10 cellular contexts compared by ENCODE assay signal in genomic region chr1:22450421-22451021, GRCh38. TPM values are rescaled to one million over a fixed set of nuclear protein-coding genes. Genes with fewer than 3 reads are reported as not detected.
DNase-seq lines count a peak whose midpoint lies in the region; ATAC-seq, FAIRE-seq and TF ChIP-seq lines count a peak whose summit lies in the region.
"Had no signal": no experiment of that assay in that cellular context is flagged by ENCODE, and none has a peak within 500 bp of the region (broad histone marks: within the 10 kb centered on the region; RNA-seq: fewer than 3 reads in every experiment).

No MANE protein-coding gene starts in this region.

- peaks cover 6% of the 10 kb centered on the region for H3K36me3 Mint-ChIP-seq in activated naive CD4-positive, alpha-beta T cell treated with anti-CD3 and anti-CD28 coated beads, Interleukin-2, amount 10 ng/mL, durations not matched to agents 7 days and 5 days
- H3K36me3 Mint-ChIP-seq in endodermal cell (ENCODE audit: low read depth): no peaks in the 10 kb centered on the region
- H3K36me3 Mint-ChIP-seq in stimulated activated naive B cell treated with anti-CD40 and anti-IgM and Interleukin-4, amounts not matched to agents 10 μg/mL and 1 μg/mL and 100 μg/mL, for 72 hours: peaks cover 4 to 10% of the 10 kb centered on the region in 2 donors

- WGBS in endodermal cell (ENCODE audit: insufficient coverage in 1 of 2, insufficient read length in 1 of 2), 2 experiments: 86 to 91% methylated on average over 10 to 11 of the region's 11 CpGs

- H3K79me2 ChIP-seq in OCI-LY1 (ENCODE audit: insufficient read depth, low read length): 0 out of 2 replicates have a peak, but pooled peaks cover 8% of the 10 kb centered on the region

- H3K9ac ChIP-seq in OCI-LY1 (ENCODE audit: low read length) (no peak overlapping the region), endodermal cell (ENCODE audit: extremely low read depth, low read length, poor library complexity, severe bottlenecking) (no peak overlapping the region)

- peak overlapping the region; percentile 80; the same call in 1 of the 2 replicates for H2AFZ ChIP-seq in OCI-LY1 (ENCODE audit: low read length)

- H3K9me3 ChIP-seq in OCI-LY1 (ENCODE audit: low read length) (no peaks in the 10 kb centered on the region), endodermal cell (ENCODE audit: control insufficient read depth, low read length) (peaks cover 4% of the 10 kb centered on the region)
- H3K9me3 ChIP-seq: BE2C had no signal

- no peak for TF ChIP-seq CTCF in OCI-LY1 (IDR thresholded peaks at IDR 0.05; ENCODE audit: low read length)
- TF ChIP-seq CTCF in endodermal cell (conservative IDR thresholded peaks at IDR 0.05): no peak

- peaks cover 18% of the 10 kb centered on the region for H3K27me3 Mint-ChIP-seq in activated naive CD4-positive, alpha-beta T cell treated with anti-CD3 and anti-CD28 coated beads, Interleukin-2, amount 10 ng/mL, durations not matched to agents 7 days and 5 days
- no peaks in the 10 kb centered on the region for H3K27me3 Mint-ChIP-seq in endodermal cell (ENCODE audit: insufficient read depth)
- H3K27me3 Mint-ChIP-seq in stimulated activated naive B cell treated with anti-CD40 and anti-IgM and Interleukin-4, amounts not matched to agents 10 μg/mL and 1 μg/mL and 100 μg/mL, for 72 hours: peaks cover 11 to 13% of the 10 kb centered on the region in 2 donors

- H3K9me3 Mint-ChIP-seq in activated naive CD4-positive, alpha-beta T cell treated with anti-CD3 and anti-CD28 coated beads, Interleukin-2, amount 10 ng/mL, durations not matched to agents 7 days and 5 days: no peaks in the 10 kb centered on the region
- H3K9me3 Mint-ChIP-seq in endodermal cell: no peaks in the 10 kb centered on the region
- peaks cover 0 to 4% of the 10 kb centered on the region in 2 donors for H3K9me3 Mint-ChIP-seq in stimulated activated naive B cell treated with anti-CD40 and anti-IgM and Interleukin-4, amounts not matched to agents 10 μg/mL and 1 μg/mL and 100 μg/mL, for 72 hours

- TF ChIP-seq POLR2A in GM12891 (IDR thresholded peaks at IDR 0.05; ENCODE audit: low read depth, low read length): no peak

- H3K27ac Mint-ChIP-seq in activated naive CD4-positive, alpha-beta T cell treated with anti-CD3 and anti-CD28 coated beads, Interleukin-2, amount 10 ng/mL, durations not matched to agents 7 days and 5 days: peak overlapping the region; percentile 72
- peak overlapping the region; percentile 86 for H3K27ac Mint-ChIP-seq in endodermal cell
- H3K27ac Mint-ChIP-seq in stimulated activated naive B cell treated with anti-CD40 and anti-IgM and Interleukin-4, amounts not matched to agents 10 μg/mL and 1 μg/mL and 100 μg/mL, for 72 hours: peak overlapping the region; percentile 94

- peaks cover 24% of the 10 kb centered on the region for H3K4me1 Mint-ChIP-seq in activated naive CD4-positive, alpha-beta T cell treated with anti-CD3 and anti-CD28 coated beads, Interleukin-2, amount 10 ng/mL, durations not matched to agents 7 days and 5 days
- H3K4me1 Mint-ChIP-seq in endodermal cell: peaks cover 35% of the 10 kb centered on the region
- peaks cover 17 to 20% of the 10 kb centered on the region in 2 donors for H3K4me1 Mint-ChIP-seq in stimulated activated naive B cell treated with anti-CD40 and anti-IgM and Interleukin-4, amounts not matched to agents 10 μg/mL and 1 μg/mL and 100 μg/mL, for 72 hours

- H3K4me2 ChIP-seq in OCI-LY1 (ENCODE audit: low read length): no peak overlapping the region

- no peak for ATAC-seq in stimulated activated naive B cell treated with anti-CD40 and anti-IgM and Interleukin-4, amounts not matched to agents 10 μg/mL and 1 μg/mL and 100 μg/mL, for 72 hours (replicated peaks)

- H3K27me3 ChIP-seq in OCI-LY1 (ENCODE audit: insufficient read depth, low read length) (no peaks in the 10 kb centered on the region), endodermal cell (ENCODE audit: control insufficient read depth, insufficient read depth, low read length, poor library complexity, severe bottlenecking) (no peaks in the 10 kb centered on the region)
- H3K27me3 ChIP-seq: BE2C had no signal

- no peaks in the 10 kb centered on the region for H3F3A ChIP-seq in OCI-LY1 (ENCODE audit: insufficient read depth, low read length)

- no peak for FAIRE-seq in GM12891 (lab: Jason Lieb, UNC)

- H3K4me3 ChIP-seq in OCI-LY1 (ENCODE audit: low read depth, low read length, poor library complexity, severe bottlenecking) (no peak overlapping the region), endodermal cell (ENCODE audit: low read length) (no peak overlapping the region)

- H3K27ac ChIP-seq in OCI-LY1 (ENCODE audit: low read depth, low read length, poor library complexity, severe bottlenecking) (no peak overlapping the region), endodermal cell (ENCODE audit: low read depth, low read length) (no peak overlapping the region)

- peaks cover 19% of the 10 kb centered on the region for H3K4me1 ChIP-seq in OCI-LY1 (ENCODE audit: insufficient read depth, low read length, severe bottlenecking)
- peaks cover 8% of the 10 kb centered on the region for H3K4me1 ChIP-seq in endodermal cell (ENCODE audit: control insufficient read depth, insufficient read depth, low read length)

- CTCF ChIA-PET in activated naive CD4-positive, alpha-beta T cell treated with anti-CD3 and anti-CD28 coated beads, Interleukin-2, amount 10 ng/mL, durations not matched to agents 7 days and 5 days (lab: Charles Lee): no interaction called here

- H3K36me3 ChIP-seq in OCI-LY1 (ENCODE audit: insufficient read depth, low read length) (no peaks in the 10 kb centered on the region), endodermal cell (ENCODE audit: control insufficient read depth, insufficient read depth, low read length) (no peaks in the 10 kb centered on the region)
- H3K36me3 ChIP-seq: BE2C had no signal

- no peaks in the 10 kb centered on the region for H3K9me2 ChIP-seq in OCI-LY1 (ENCODE audit: low read depth, low read length)

- H4K20me1 ChIP-seq in OCI-LY1 (ENCODE audit: insufficient read depth, low read length): no peaks in the 10 kb centered on the region

- no peak for DNase-seq in activated naive CD4-positive, alpha-beta T cell treated with anti-CD3 and anti-CD28 coated beads, Interleukin-2, amount 10 ng/mL, durations not matched to agents 7 days and 5 days
- no peak for DNase-seq in activated naive CD4-positive, alpha-beta T cell (lab: John Stamatoyannopoulos, UW)
- DNase-seq in endodermal cell (no peak), NCI-H2227 treated with DMSO at 0.1 percent for 48 hours (lab: John Stamatoyannopoulos, UW) (no peak), GM12891 (ENCODE audit: insufficient read length, low spot score) (no peak), putamen (ENCODE audit: low spot score) (no peak)
- no peak for DNase-seq in stimulated activated naive B cell treated with anti-CD40 and anti-IgM and Interleukin-4, amounts not matched to agents 10 μg/mL and 1 μg/mL and 100 μg/mL, for 72 hours
- DNase-seq: activated CD4-positive, alpha-beta T cell treated with anti-CD3 and anti-CD28 coated beads for 1 hour; BE2C had no signal

- H3K4me3 Mint-ChIP-seq in activated naive CD4-positive, alpha-beta T cell treated with anti-CD3 and anti-CD28 coated beads, Interleukin-2, amount 10 ng/mL, durations not matched to agents 7 days and 5 days: peak overlapping the region; percentile 89
- no peak overlapping the region for H3K4me3 Mint-ChIP-seq in endodermal cell
- H3K4me3 Mint-ChIP-seq in stimulated activated naive B cell treated with anti-CD40 and anti-IgM and Interleukin-4, amounts not matched to agents 10 μg/mL and 1 μg/mL and 100 μg/mL, for 72 hours: peak overlapping the region; percentile 79 to 97

TF ChIP-seq in GM12891, 5 proteins besides CTCF, POLR2A, EP300 and RAD21:
- TF ChIP-seq TAF1 (IDR thresholded peaks at IDR 0.05; ENCODE audit: low read depth, low read length) (no peak), POLR2AphosphoS5 (IDR thresholded peaks at IDR 0.05; ENCODE audit: low read depth, low read length) (no peak), PAX5 (IDR thresholded peaks at IDR 0.05; ENCODE audit: insufficient read depth, low read length, severe bottlenecking) (no peak), SPI1 (IDR thresholded peaks at IDR 0.05; ENCODE audit: low read depth, low read length) (no peak), POU2F2 (IDR thresholded peaks at IDR 0.05; ENCODE audit: low read depth, low read length) (no peak)

RNA-seq across cellular contexts. Expression of gene ZBTB40, which starts 1.1 kb away (rescaled TPM):
- total RNA-seq in endodermal cell: 10 to 100 TPM; 18.5 to 29.7 TPM
- polyA plus RNA-seq in endodermal cell (2013, experiment 1 of 2): 13.3 TPM
- 12.6 TPM for polyA plus RNA-seq in endodermal cell (2013, experiment 2 of 2)
- polyA plus RNA-seq in GM12891 (2012; ENCODE audit: low read depth, missing spikeins): 5.3 TPM
